In genomic region chr3:160473978-160474377, GRCh38 we compare ENCODE assay signal across 1 cellular context.
A peak's percentile ranks its signal among the peaks of the same experiment; 100 is the strongest.
TF ChIP-seq lines count a peak whose summit lies in the region.

No MANE protein-coding gene starts in this region.

TF ChIP-seq in SK-N-SH, 30 proteins besides CTCF, POLR2A, EP300 and RAD21:
- TF ChIP-seq FOXM1 (IDR thresholded peaks at IDR 0.05; ENCODE audit: low read depth) = no peak
- TF ChIP-seq USF1 (IDR thresholded peaks at IDR 0.05; ENCODE audit: borderline replicate concordance, low read depth) = no peak
- peak; percentile 63 for TF ChIP-seq PBX3 (IDR thresholded peaks at IDR 0.05)
- TF ChIP-seq USF2 (IDR thresholded peaks at IDR 0.05; ENCODE audit: borderline replicate concordance, low read depth, low read length) = no peak
- peak; percentile 73; the same call in 1 of the 2 replicates for TF ChIP-seq TEAD4 (IDR thresholded peaks at IDR 0.05; ENCODE audit: borderline replicate concordance, insufficient read depth)
- TF ChIP-seq SMC3 (IDR thresholded peaks at IDR 0.05; ENCODE audit: low read depth, low read length) = no peak
- TF ChIP-seq EZH2phosphoT487 (IDR thresholded peaks at IDR 0.05; ENCODE audit: borderline replicate concordance, low read depth) = no peak
- TF ChIP-seq MXI1 (IDR thresholded peaks at IDR 0.05; ENCODE audit: low read depth, low read length) = no peak
- TF ChIP-seq RFX5 (IDR thresholded peaks at IDR 0.05; ENCODE audit: low read length) = no peak
- TF ChIP-seq REST (IDR thresholded peaks at IDR 0.05; ENCODE audit: low read depth, low read length) = no peak
- TF ChIP-seq IRF3 (IDR thresholded peaks at IDR 0.05; ENCODE audit: low read depth, low read length) = no peak
- TF ChIP-seq GATA2 (CRISPR knock-in tag; IDR thresholded peaks at IDR 0.05) = 0 out of 2 replicates have a peak, but pooled peaks have one; percentile 14
- TF ChIP-seq ZBTB33 (IDR thresholded peaks at IDR 0.05; ENCODE audit: borderline replicate concordance, low read depth) = peak; percentile 57; the same call in 1 of the 2 replicates
- peak; percentile 68; the same call in 1 of the 2 replicates for TF ChIP-seq SIN3A (IDR thresholded peaks at IDR 0.05; ENCODE audit: borderline replicate concordance, low read depth, low read length)
- peak; percentile 89 for TF ChIP-seq JUND (IDR thresholded peaks at IDR 0.05)
- no peak for TF ChIP-seq TAF1 (IDR thresholded peaks at IDR 0.05; ENCODE audit: borderline replicate concordance, low read depth, low read length)
- TF ChIP-seq POLR2AphosphoS5 (IDR thresholded peaks at IDR 0.05; ENCODE audit: low read depth, low read length) = peak; percentile 87
- no peak for TF ChIP-seq ELF1 (IDR thresholded peaks at IDR 0.05)
- TF ChIP-seq NFIC (IDR thresholded peaks at IDR 0.05; ENCODE audit: borderline replicate concordance) = peak; percentile 98
- TF ChIP-seq MEF2A (IDR thresholded peaks at IDR 0.05; ENCODE audit: borderline replicate concordance, low read depth) = no peak
- TF ChIP-seq GABPA (IDR thresholded peaks at IDR 0.05; ENCODE audit: low read depth) = no peak
- TF ChIP-seq CHD2 (IDR thresholded peaks at IDR 0.05; ENCODE audit: low read length, partially characterized antibody) = peak; percentile 42
- TF ChIP-seq MAX (IDR thresholded peaks at IDR 0.05; ENCODE audit: low read depth) = no peak; the same call in 1 of the 2 replicates
- TF ChIP-seq YY1 (IDR thresholded peaks at IDR 0.05; ENCODE audit: low read depth) = peak; percentile 73; the same call in 1 of the 2 replicates
- TF ChIP-seq FOSL2 (IDR thresholded peaks at IDR 0.05; ENCODE audit: borderline replicate concordance, low read depth) = peak; percentile 82; the same call in 1 of the 2 replicates
- TF ChIP-seq RCOR1 (IDR thresholded peaks at IDR 0.05; ENCODE audit: low read length) = peak; percentile 54; the same call in 1 of the 2 replicates
- TF ChIP-seq FOXJ3 (CRISPR knock-in tag; IDR thresholded peaks at IDR 0.05) = no peak
- TF ChIP-seq TCF12 (IDR thresholded peaks at IDR 0.05) = peak; percentile 96
- no peak for TF ChIP-seq NRF1 (IDR thresholded peaks at IDR 0.05; ENCODE audit: low read depth, low read length)
- 0 out of 2 replicates have a peak, but pooled peaks have one; percentile 18 for TF ChIP-seq RXRA (IDR thresholded peaks at IDR 0.05; ENCODE audit: borderline replicate concordance, low read depth)
